In genomic region chr4:27463816-27464215, GRCh38 we compare ENCODE assay signal across 18 cellular contexts.
A peak's percentile ranks its signal among the peaks of the same experiment; 100 is the strongest.
DNase-seq lines count a peak whose midpoint lies in the region; TF ChIP-seq lines count a peak whose summit lies in the region.
"Had no signal": no experiment of that assay in that cellular context is flagged by ENCODE, and none has a peak within 500 bp of the region (broad histone marks: within the 10 kb centered on the region; RNA-seq: fewer than 3 reads in every experiment).

No MANE protein-coding gene starts in this region.

- H3K4me3 ChIP-seq in fibroblast of pulmonary artery (replicated peaks; ENCODE audit: low read depth, low read length) (no peak overlapping the region), MM.1S (ENCODE audit: low read length) (no peak overlapping the region)
- H3K4me3 ChIP-seq: body of pancreas, esophagus muscularis mucosa, suprapubic skin had no signal

- TF ChIP-seq CTCF in RWPE1 (conservative IDR thresholded peaks at IDR 0.05; ENCODE audit: low read depth): no peak
- TF ChIP-seq CTCF in fibroblast of pulmonary artery (IDR thresholded peaks at IDR 0.05; ENCODE audit: low read length, missing control alignments): no peak
- no peak for TF ChIP-seq CTCF in GM20000 (IDR thresholded peaks at IDR 0.05; ENCODE audit: extremely low read depth, missing control alignments)
- TF ChIP-seq CTCF in MM.1S (IDR thresholded peaks at IDR 0.05; ENCODE audit: low read length): no peak

- H3K9me2 ChIP-seq in MM.1S (replicated peaks; ENCODE audit: insufficient read depth, low read length): no peaks in the 10 kb centered on the region

- no peaks in the 10 kb centered on the region for H4K20me1 ChIP-seq in MM.1S (ENCODE audit: insufficient read depth, low read length)

- POLR2A ChIA-PET in RWPE1 (lab: Yijun Ruan, JAX; ENCODE audit: low non-redundant PET): no interaction called here

- no peaks in the 10 kb centered on the region for H3K27me3 ChIP-seq in MM.1S (replicated peaks; ENCODE audit: insufficient read depth, low read length)
- H3K27me3 ChIP-seq: body of pancreas, esophagus muscularis mucosa, suprapubic skin had no signal

- no peak overlapping the region for H3K9ac ChIP-seq in MM.1S (ENCODE audit: low read length)

- peak; percentile 67 for DNase-seq in NK-92 treated with Interleukin-12 subunit alpha and Interleukin-12 subunit beta, amount 100 ng/mL, for 24 hours (lab: John Stamatoyannopoulos, UW)
- DNase-seq in NK-92 (lab: John Stamatoyannopoulos, UW; ENCODE audit: unreplicated experiment) (no peak), RWPE1 (ENCODE audit: low spot score) (peak; percentile 40), fibroblast of pulmonary artery (ENCODE audit: low read depth) (peak; percentile 46), GM20000 (ENCODE audit: low spot score) (no peak), MM.1S (no peak)
- no peak for DNase-seq in activated CD4-positive, CD25-positive, alpha-beta regulatory T cell treated with anti-CD3 and anti-CD28 coated beads, Interleukin-2, amount 50 U/mL, for 72 hours
- no peak for DNase-seq in stimulated activated CD4-positive, alpha-beta T cell treated with anti-CD3 and anti-CD28 coated beads, Interleukin-4, amount 100 ng/mL, for 1 hour
- DNase-seq: activated CD4-positive, alpha-beta T cell treated with anti-CD3 and anti-CD28 coated beads for 1 hour; body of pancreas; dermis blood vessel endothelial cell; DMS79; naive thymus-derived CD8-positive, alpha-beta T cell; NCI-H82; T-helper 17 cell had no signal

- H2AFZ ChIP-seq in MM.1S (ENCODE audit: low read length): no peak overlapping the region

- H3K79me2 ChIP-seq in MM.1S (ENCODE audit: low read length): no peaks in the 10 kb centered on the region

- H3K36me3 ChIP-seq in MM.1S (replicated peaks; ENCODE audit: insufficient read depth, low read length): no peaks in the 10 kb centered on the region
- H3K36me3 ChIP-seq: esophagus muscularis mucosa, suprapubic skin had no signal

- CTCF ChIA-PET in RWPE1 (lab: Yijun Ruan, JAX): interaction anchor here (0.5 kb wide), 1 partner anchor 118 kb away, joined by 3 read pairs; no protein-coding TSS in a partner anchor

- no peaks in the 10 kb centered on the region for H3K4me1 ChIP-seq in MM.1S (ENCODE audit: low read length)
- H3K4me1 ChIP-seq: body of pancreas, suprapubic skin had no signal

- no peak overlapping the region for H3K27ac ChIP-seq in RWPE1
- no peak overlapping the region for H3K27ac ChIP-seq in MM.1S (ENCODE audit: low read length)
- H3K27ac ChIP-seq: 22Rv1, body of pancreas, esophagus muscularis mucosa, suprapubic skin had no signal

- H3F3A ChIP-seq in MM.1S (ENCODE audit: insufficient read depth, low read length): no peaks in the 10 kb centered on the region

- no peak overlapping the region for H3K4me2 ChIP-seq in MM.1S (ENCODE audit: low read depth, low read length)

- H3K9me3 ChIP-seq in MM.1S (replicated peaks; ENCODE audit: insufficient read depth, low read length): no peaks in the 10 kb centered on the region
- H3K9me3 ChIP-seq: body of pancreas, esophagus muscularis mucosa had no signal

Comparison
In these comparisons a context has a peak if more than half of its experiments do, and no peak if none do; other contexts are left out.
1. DNase-seq: peak in NK-92 treated with Interleukin-12 subunit alpha and Interleukin-12 subunit beta, amount 100 ng/mL, for 24 hours (single experiment), RWPE1 (single experiment) and fibroblast of pulmonary artery (single experiment); none in NK-92 (single experiment), activated CD4-positive, CD25-positive, alpha-beta regulatory T cell treated with anti-CD3 and anti-CD28 coated beads, Interleukin-2, amount 50 U/mL, for 72 hours (single experiment), GM20000 (single experiment), stimulated activated CD4-positive, alpha-beta T cell treated with anti-CD3 and anti-CD28 coated beads, Interleukin-4, amount 100 ng/mL, for 1 hour (single experiment) and MM.1S (single experiment).